Comparison of ENCODE assay signal across 11 cellular contexts in genomic region chr15:78618064-78618463, GRCh38. TPM values are rescaled to one million over a fixed set of nuclear protein-coding genes. Genes with fewer than 3 reads are reported as not detected.
DNase-seq lines count a peak whose midpoint lies in the region; ATAC-seq, FAIRE-seq and TF ChIP-seq lines count a peak whose summit lies in the region.
"Had no signal": no experiment of that assay in that cellular context is flagged by ENCODE, and none has a peak within 500 bp of the region (broad histone marks: within the 10 kb centered on the region; RNA-seq: fewer than 3 reads in every experiment).

No MANE protein-coding gene starts in this region.

- H3K4me3 ChIP-seq in BE2C (ENCODE audit: low read depth, low read length) (peak overlapping the region; percentile 21; the same call in 1 of the 2 replicates), KMS-11 (IDR thresholded peaks at IDR 0.05; ENCODE audit: insufficient read depth, low read depth, low read length) (no peak overlapping the region), H1 (ENCODE audit: extremely low read depth in 1 of 4, insufficient read depth in 2 of 4, low read depth in 3 of 4, low read length in 4 of 4) (no peak overlapping the region), pancreas (no peak overlapping the region)
- H3K4me3 ChIP-seq: A549 had no signal

- TF ChIP-seq CTCF in BE2C (IDR thresholded peaks at IDR 0.05; ENCODE audit: low read depth, low read length) (no peak), KMS-11 (conservative IDR thresholded peaks at IDR 0.05; ENCODE audit: low read depth, low read length) (no peak), H1 (IDR thresholded peaks at IDR 0.05; ENCODE audit: control extremely low read depth in 1 of 3, insufficient read depth in 1 of 3, low read depth in 1 of 3, low read length in 3 of 3) (no peak), pancreas (IDR thresholded peaks at IDR 0.05) (no peak)

- no peak overlapping the region for H2BK20ac ChIP-seq in H1 (ENCODE audit: low read length)

- H3K36me3 ChIP-seq in BE2C (peaks cover 71% of the 10 kb centered on the region), KMS-11 (ENCODE audit: insufficient read depth) (no peaks in the 10 kb centered on the region), H1 (ENCODE audit: control insufficient read depth in 2 of 4, insufficient read depth in 4 of 4, low read length in 3 of 4) (no peaks in the 10 kb centered on the region), pancreas (no peaks in the 10 kb centered on the region)

- peak overlapping the region; percentile 32; the same call in 1 of the 2 replicates for H2AFZ ChIP-seq in KMS-11 (ENCODE audit: low read depth)
- no peak overlapping the region; the same call in 1 of the 2 replicates for H2AFZ ChIP-seq in H1 (ENCODE audit: low read length)

- H3K9ac ChIP-seq in KMS-11 (no peak overlapping the region), H1 (replicated peaks in 1 of 4; ENCODE audit: extremely low read depth in 1 of 4, low read depth in 3 of 4, low read length in 3 of 4) (no peak overlapping the region)

- H3K27me3 ChIP-seq in BE2C (no peaks in the 10 kb centered on the region), KMS-11 (ENCODE audit: insufficient read depth, low read depth) (no peaks in the 10 kb centered on the region), H1 (replicated peaks in 1 of 4; ENCODE audit: control insufficient read depth in 3 of 4, extremely low read depth in 1 of 4, insufficient read depth in 3 of 4, low read length in 3 of 4) (peaks cover 6 to 39% (median 35%) of the 10 kb centered on the region in 4 experiments), pancreas (peaks cover 0 to 11% (median 2%) of the 10 kb centered on the region in 4 donors)

- H3K79me2 ChIP-seq in KMS-11 (ENCODE audit: insufficient read depth, low read depth) (no peaks in the 10 kb centered on the region), H1 (ENCODE audit: control insufficient read depth in 1 of 2, insufficient read depth in 2 of 2, low read length in 2 of 2) (no peaks in the 10 kb centered on the region)

- no peak for TF ChIP-seq RAD21 in H1 (IDR thresholded peaks at IDR 0.05 in 1 of 2, conservative IDR thresholded peaks at IDR 0.05 in 1 of 2; ENCODE audit: low read depth in 2 of 2, low read length in 2 of 2)

- DNase-seq in BE2C, result no peak
- DNase-seq in H1 (ENCODE audit: low read depth in 1 of 2, low spot score in 2 of 2), result no peak
- no peak for DNase-seq in pancreas
- DNase-seq in DMS 273 treated with DMSO at 0.1 percent for 48 hours (lab: John Stamatoyannopoulos, UW), result no peak
- DNase-seq in NCI-H748 treated with DMSO at 0.1 percent for 48 hours (lab: John Stamatoyannopoulos, UW), result no peak
- DNase-seq in NCI-H526 (lab: John Stamatoyannopoulos, UW), result no peak
- DNase-seq: NCI-H510A had no signal

- no peak overlapping the region for H2BK12ac ChIP-seq in H1 (ENCODE audit: low read depth, low read length)

- H3K27ac ChIP-seq in KMS-11 (no peak overlapping the region), H1 (ENCODE audit: low read depth, low read length) (no peak overlapping the region), pancreas (no peak overlapping the region)
- H3K27ac ChIP-seq: A549, HL-60 had no signal

- CTCF ChIA-PET in H1 (lab: Charles Lee; ENCODE audit: partially characterized antibody), result interaction anchor here (0.6 to 7.6 kb wide), 10 partner anchors 13 to 133 kb away, joined by 3 to 81 read pairs (median 6); no protein-coding TSS in a partner anchor

- peaks cover 14% of the 10 kb centered on the region; the same call in 1 of the 2 replicates for H3K23me2 ChIP-seq in H1 (ENCODE audit: low read depth, low read length)

- H3K23ac ChIP-seq in H1 (ENCODE audit: insufficient read length), result no peak overlapping the region

- H2AK5ac ChIP-seq in H1 (ENCODE audit: low read depth, low read length), result no peak overlapping the region

- H4K8ac ChIP-seq in H1 (ENCODE audit: extremely low read depth, insufficient read depth, low read length), result no peak overlapping the region

- peaks cover 23% of the 10 kb centered on the region for H3K4me1 ChIP-seq in BE2C
- peaks cover 3% of the 10 kb centered on the region for H3K4me1 ChIP-seq in KMS-11 (ENCODE audit: low read depth, poor library complexity, severe bottlenecking)
- peaks cover 0 to 10% (median 2%) of the 10 kb centered on the region in 4 experiments; a peak in 6 of 7 replicates for H3K4me1 ChIP-seq in H1 (replicated peaks in 1 of 4; ENCODE audit: control insufficient read depth in 3 of 4, insufficient read depth in 4 of 4, low read length in 3 of 4)
- peaks cover 0 to 5% (median 0%) of the 10 kb centered on the region in 3 donors for H3K4me1 ChIP-seq in pancreas

- intact Hi-C loops in pancreas (cut with DNase I), result loop anchor here in 2 of 3 donors (5.0 to 10.0 kb wide), 3 partner anchors 89 to 137 kb away; no protein-coding TSS in a partner anchor

- H4K20me1 ChIP-seq in KMS-11 (ENCODE audit: insufficient read depth) (no peaks in the 10 kb centered on the region), H1 (replicated peaks in 1 of 2; ENCODE audit: control insufficient read depth in 1 of 2, insufficient read depth in 2 of 2, low read length in 2 of 2) (no peaks in the 10 kb centered on the region)

- no peak overlapping the region for H3K4ac ChIP-seq in H1 (replicated peaks; ENCODE audit: insufficient read length, low read depth, low read length)

- H3K4me2 ChIP-seq in KMS-11, result no peak overlapping the region
- no peak overlapping the region for H3K4me2 ChIP-seq in H1 (ENCODE audit: insufficient read depth in 1 of 2, low read depth in 2 of 2, low read length in 2 of 2)

- H2BK5ac ChIP-seq in H1 (ENCODE audit: low read depth, low read length), result 0 out of 2 replicates have a peak overlapping the region, but pooled peaks have one; percentile 39

- no peak overlapping the region for H2BK15ac ChIP-seq in H1 (ENCODE audit: low read length)

- POLR2A ChIA-PET in H1 (lab: Charles Lee; ENCODE audit: partially characterized antibody), result no interaction called here

- WGBS in H1 (ENCODE audit: extremely low coverage in 1 of 2, insufficient coverage in 1 of 2, insufficient read length in 1 of 2, insufficient replicate concordance in 2 of 2, low coverage in 1 of 2, low lambda C conversion rate in 2 of 2, missing lambda C conversion rate in 1 of 2), 2 experiments, result 83% methylated on average over 8 of the region's 8 CpGs; no CpG with 5 or more reads in 1 of the 2 experiments
- WGBS in pancreas, 2 donors, result 69 to 73% methylated on average over 8 of the region's 8 CpGs

- no peak overlapping the region for H4K5ac ChIP-seq in H1 (ENCODE audit: insufficient read length, low read depth, low read length)

- no peak overlapping the region for H3K14ac ChIP-seq in H1 (ENCODE audit: insufficient read length)

- ATAC-seq in pancreas (peak in 3 of 4 donors; percentile 6 to 21 (median 7)), esophagus mucosa (no peak)

- no peak overlapping the region for H3K18ac ChIP-seq in H1 (ENCODE audit: extremely low read depth, low read length)

- H3K56ac ChIP-seq in H1 (replicated peaks; ENCODE audit: insufficient read length, low read depth, low read length), result no peak overlapping the region

- no peak for TF ChIP-seq POLR2A in H1 (IDR thresholded peaks at IDR 0.05; ENCODE audit: control extremely low read depth in 1 of 2, low read depth in 2 of 2, low read length in 2 of 2)

- FAIRE-seq in H1 (lab: Jason Lieb, UNC), result no peak
- FAIRE-seq in pancreas (lab: Jason Lieb, UNC), result no peak

- no peaks in the 10 kb centered on the region; the same call in 1 of the 2 replicates for H3K9me3 ChIP-seq in BE2C
- H3K9me3 ChIP-seq in H1 (ENCODE audit: insufficient read depth in 2 of 2, low read depth in 1 of 2, low read length in 1 of 2), result no peaks in the 10 kb centered on the region
- no peaks in the 10 kb centered on the region for H3K9me3 ChIP-seq in pancreas
- H3K9me3 ChIP-seq: A549 had no signal

- no peak overlapping the region for H4K91ac ChIP-seq in H1 (replicated peaks; ENCODE audit: insufficient read length, low read length)

- H2BK120ac ChIP-seq in H1 (replicated peaks; ENCODE audit: low read depth, low read length), result no peak overlapping the region

- no peak for TF ChIP-seq EP300 in H1 (IDR thresholded peaks at IDR 0.05; ENCODE audit: borderline replicate concordance in 1 of 2, low read depth in 2 of 2, low read length in 2 of 2)

- H3K79me1 ChIP-seq in H1 (ENCODE audit: low read depth, low read length), result no peaks in the 10 kb centered on the region

RNA-seq across cellular contexts. Expression of gene CHRNA3, which starts 2.7 kb away (rescaled TPM):
- polyA plus RNA-seq in BE2C (2012; ENCODE audit: insufficient read depth, insufficient read length, low read depth), result 254 TPM
- total RNA-seq in H1 (2021; fragmentation: NEBNext Ultra II Directional; extraction: Animal tissue kit (Norgen Biotek cat#: 25700)), result 2.1 TPM in 2 replicates
- polyA plus RNA-seq in H1 (2011; rRNA removed) (4.4 and 4.7 TPM in 2 replicates), pancreas (1 to 10 TPM in 1 of 2 donors, not detected in 1; 1.0 TPM)
- polyA plus RNA-seq in H1 (2011; cell fraction: cytosol; rRNA removed), result 2.9 TPM
- polyA plus RNA-seq in H1 (2011; cell fraction: nucleus; rRNA removed), result 7.5 TPM
- 3.1 to 4.5 TPM (median 4.0 TPM) in 4 replicates for polyA plus RNA-seq in H1 (2012, experiment 1 of 2)
- 1.4 TPM for polyA plus RNA-seq in H1 (2012, experiment 2 of 2)
- polyA plus RNA-seq in H1 (2013, experiment 1 of 2), result 4.5 TPM
- 5.5 TPM for polyA plus RNA-seq in H1 (2013, experiment 2 of 2)
- polyA minus RNA-seq in H1 (2011; rRNA and poly(A)+ RNA removed), result 5.1 and 6.5 TPM in 2 replicates
- polyA minus RNA-seq in H1 (2011; cell fraction: cytosol; rRNA and poly(A)+ RNA removed), result 3.2 TPM
- 4.7 TPM for polyA minus RNA-seq in H1 (2011; cell fraction: nucleus; rRNA and poly(A)+ RNA removed)
- total RNA-seq in pancreas (under 1 TPM in 5 of 6 donors, not detected in 1; 0.05 to 0.25 (median 0.17) TPM), esophagus mucosa (0.20 TPM)

RNA-seq across cellular contexts. Expression of gene CHRNB4, which starts 22.9 kb away (rescaled TPM):
- polyA plus RNA-seq in BE2C (2012; ENCODE audit: insufficient read depth, insufficient read length, low read depth), result 20.5 TPM
- total RNA-seq in H1 (2021; fragmentation: NEBNext Ultra II Directional; extraction: Animal tissue kit (Norgen Biotek cat#: 25700)), result 2.4 and 2.6 TPM in 2 replicates
- polyA plus RNA-seq in H1 (2011; rRNA removed) (4.1 and 4.5 TPM in 2 replicates), pancreas (under 1 TPM in 1 of 2 donors, not detected in 1; 0.02 TPM)
- 2.2 TPM for polyA plus RNA-seq in H1 (2011; cell fraction: cytosol; rRNA removed)
- 2.7 TPM for polyA plus RNA-seq in H1 (2011; cell fraction: nucleus; rRNA removed)
- 2.0 to 3.4 TPM (median 3.1 TPM) in 4 replicates for polyA plus RNA-seq in H1 (2012, experiment 1 of 2)
- 3.1 TPM for polyA plus RNA-seq in H1 (2012, experiment 2 of 2)
- 3.2 TPM for polyA plus RNA-seq in H1 (2013, experiment 1 of 2)
- 3.4 TPM for polyA plus RNA-seq in H1 (2013, experiment 2 of 2)
- polyA minus RNA-seq in H1 (2011; rRNA and poly(A)+ RNA removed), result 5.1 and 6.1 TPM in 2 replicates
- 2.1 TPM for polyA minus RNA-seq in H1 (2011; cell fraction: cytosol; rRNA and poly(A)+ RNA removed)
- 1.5 TPM for polyA minus RNA-seq in H1 (2011; cell fraction: nucleus; rRNA and poly(A)+ RNA removed)
- total RNA-seq in pancreas (under 1 TPM in 1 of 6 donors, not detected in 5; 0.18 TPM), esophagus mucosa (0.72 TPM)

RNA-seq across cellular contexts. Expression of gene CHRNA5, which starts 52.7 kb away (rescaled TPM):
- polyA plus RNA-seq in BE2C (2012; ENCODE audit: insufficient read depth, insufficient read length, low read depth), result 14.3 TPM
- 29.3 and 31.4 TPM in 2 replicates for total RNA-seq in H1 (2021; fragmentation: NEBNext Ultra II Directional; extraction: Animal tissue kit (Norgen Biotek cat#: 25700))
- 5.4 and 13.5 TPM in 2 replicates for polyA plus RNA-seq in H1 (2011; rRNA removed)
- 13.9 TPM for polyA plus RNA-seq in H1 (2011; cell fraction: cytosol; rRNA removed)
- polyA plus RNA-seq in H1 (2011; cell fraction: nucleus; rRNA removed), result 2.2 TPM
- polyA plus RNA-seq in H1 (2012, experiment 1 of 2), result 16.4 to 27.3 TPM (median 20.3 TPM) in 4 replicates
- 11.1 TPM for polyA plus RNA-seq in H1 (2012, experiment 2 of 2)
- 28.8 TPM for polyA plus RNA-seq in H1 (2013, experiment 1 of 2)
- polyA plus RNA-seq in H1 (2013, experiment 2 of 2), result 38.9 TPM
- 9.5 and 11.1 TPM in 2 replicates for polyA minus RNA-seq in H1 (2011; rRNA and poly(A)+ RNA removed)
- 4.5 TPM for polyA minus RNA-seq in H1 (2011; cell fraction: cytosol; rRNA and poly(A)+ RNA removed)
- polyA minus RNA-seq in H1 (2011; cell fraction: nucleus; rRNA and poly(A)+ RNA removed), result 7.7 TPM
- 1 to 10 TPM; 1.2 to 2.6 (median 1.8) TPM for total RNA-seq in pancreas
- polyA plus RNA-seq in pancreas, result 1 to 10 TPM in 1 of 2 donors, under 1 TPM in 1; 0.80 to 2.9 TPM
- total RNA-seq in esophagus mucosa, result 4.3 TPM
